In genomic region chr1:63954187-63954586, GRCh38 we compare ENCODE assay signal across 18 cellular contexts.
DNase-seq lines count a peak whose midpoint lies in the region; ATAC-seq and TF ChIP-seq lines count a peak whose summit lies in the region.
"Had no signal": no experiment of that assay in that cellular context is flagged by ENCODE, and none has a peak within 500 bp of the region (broad histone marks: within the 10 kb centered on the region; RNA-seq: fewer than 3 reads in every experiment).

No MANE protein-coding gene starts in this region.

- POLR2A ChIA-PET in HEK293 (lab: Yijun Ruan, JAX) = no interaction called here

- no peaks in the 10 kb centered on the region for H3K9me3 ChIP-seq in HEK293 (ENCODE audit: control insufficient read depth, insufficient read depth, low read depth, low read length)
- H3K9me3 ChIP-seq: BE2C had no signal

- H3K9me3 Mint-ChIP-seq in nephron = peaks cover 40% of the 10 kb centered on the region

- H3K36me3 Mint-ChIP-seq in nephron (ENCODE audit: low read depth) = peaks cover 40% of the 10 kb centered on the region
- H3K36me3 Mint-ChIP-seq: CD14-positive monocyte; CD4-positive, alpha-beta memory T cell; CD4-positive, CD25-positive, alpha-beta regulatory T cell; CD8-positive, alpha-beta memory T cell had no signal

- H3K27ac Mint-ChIP-seq in nephron = peak overlapping the region; percentile 76 to 98 (median 93)
- H3K27ac Mint-ChIP-seq: CD14-positive monocyte; CD4-positive, alpha-beta memory T cell; CD4-positive, CD25-positive, alpha-beta regulatory T cell; CD8-positive, alpha-beta memory T cell had no signal

- H3K27me3 Mint-ChIP-seq in nephron (ENCODE audit: low read depth) = no peaks in the 10 kb centered on the region

- TF ChIP-seq CTCF in HEK293 (tag by site-specific recombination; IDR thresholded peaks at IDR 0.05) (no peak), nephron (IDR thresholded peaks at IDR 0.05; ENCODE audit: unreplicated experiment in 3 of 3) (no peak)

- no peak overlapping the region for H3K27ac ChIP-seq in HEK293 (ENCODE audit: extremely low read depth, low read depth, low read length)
- H3K27ac ChIP-seq: BLaER1 had no signal

- CTCF ChIA-PET in HEK293 (lab: Yijun Ruan, JAX) = interaction anchor here (0.6 kb wide), 1 partner anchor 48 kb away, joined by 4 read pairs; no protein-coding TSS in a partner anchor

- H3K4me3 Mint-ChIP-seq in nephron = no peak overlapping the region
- H3K4me3 Mint-ChIP-seq: CD14-positive monocyte; CD4-positive, alpha-beta memory T cell; CD4-positive, CD25-positive, alpha-beta regulatory T cell; CD8-positive, alpha-beta memory T cell had no signal

- ATAC-seq in left cardiac atrium (no peak), HG03378 (IDR thresholded peaks at IDR 0.05; ENCODE audit: unreplicated experiment) (no peak)

- no peak for DNase-seq in OCI-M2 (lab: John Stamatoyannopoulos, UW; ENCODE audit: unreplicated experiment)
- DNase-seq in left cardiac atrium = no peak
- DNase-seq: 8988T; ACHN; BE2C; C1 segment of cervical spinal cord; Calu3; CD4-positive, alpha-beta memory T cell; CD4-positive, CD25-positive, alpha-beta regulatory T cell; CD8-positive, alpha-beta memory T cell; COR-L47; DMS79 treated with DMSO at 0.1 percent for 48 hours; GF-D8 had no signal

- intact Hi-C loops in left cardiac atrium (cut with DNase I) = no loop called here

- peaks cover 40% of the 10 kb centered on the region for H3K4me1 Mint-ChIP-seq in nephron
- H3K4me1 Mint-ChIP-seq: CD14-positive monocyte; CD4-positive, alpha-beta memory T cell; CD4-positive, CD25-positive, alpha-beta regulatory T cell; CD8-positive, alpha-beta memory T cell had no signal

- H3K36me3 ChIP-seq in HEK293 (ENCODE audit: control insufficient read depth in 2 of 2, insufficient read depth in 1 of 2, low read length in 2 of 2) = no peaks in the 10 kb centered on the region
- H3K36me3 ChIP-seq: BE2C had no signal

- no peaks in the 10 kb centered on the region for H3K4me1 ChIP-seq in HEK293 (ENCODE audit: control insufficient read depth, insufficient read depth, low read length)
- H3K4me1 ChIP-seq: BE2C had no signal

- no peak overlapping the region for H3K4me3 ChIP-seq in HEK293 (ENCODE audit: low read depth, low read length)
- H3K4me3 ChIP-seq: BLaER1 had no signal

TF ChIP-seq in HEK293, 187 proteins besides CTCF, POLR2A, EP300 and RAD21:
- no peak for TF ChIP-seq ZNF148 (tag by site-specific recombination; IDR thresholded peaks at IDR 0.05; ENCODE audit: borderline replicate concordance)
- no peak for TF ChIP-seq SCRT2 (tag by site-specific recombination; IDR thresholded peaks at IDR 0.05)
- TF ChIP-seq ZNF16 (tag by site-specific recombination; IDR thresholded peaks at IDR 0.05; ENCODE audit: low read depth) = no peak
- peak; percentile 42; the same call in 1 of the 2 replicates for TF ChIP-seq ZNF133 (tag by site-specific recombination; IDR thresholded peaks at IDR 0.05)
- TF ChIP-seq TRIM28 (IDR thresholded peaks at IDR 0.05; ENCODE audit: borderline replicate concordance, low read length) = peak; percentile 93; the same call in 1 of the 2 replicates
- TF ChIP-seq ZNF596 (tag by site-specific recombination; IDR thresholded peaks at IDR 0.05) = no peak
- no peak for TF ChIP-seq ZFP69B (tag by site-specific recombination; IDR thresholded peaks at IDR 0.05)
- TF ChIP-seq ZNF626 (tag by site-specific recombination; IDR thresholded peaks at IDR 0.05) = peak; percentile 32; the same call in 1 of the 2 replicates
- no peak for TF ChIP-seq GLI2 (tag by site-specific recombination; IDR thresholded peaks at IDR 0.05; ENCODE audit: borderline replicate concordance, low read depth)
- TF ChIP-seq ZNF544 (tag by site-specific recombination; IDR thresholded peaks at IDR 0.05) = no peak
- peak; percentile 78 for TF ChIP-seq SETDB1 (IDR thresholded peaks at IDR 0.05; ENCODE audit: insufficient read length, low read length)
- no peak for TF ChIP-seq ZNF350 (tag by site-specific recombination; IDR thresholded peaks at IDR 0.05)
- no peak for TF ChIP-seq ZNF830 (tag by site-specific recombination; IDR thresholded peaks at IDR 0.05; ENCODE audit: low read depth)
TF ChIP-seq in HEK293: peak in this region for 4.
